Comparison of ENCODE assay signal across 12 cellular contexts in the genomic region with DNA sequence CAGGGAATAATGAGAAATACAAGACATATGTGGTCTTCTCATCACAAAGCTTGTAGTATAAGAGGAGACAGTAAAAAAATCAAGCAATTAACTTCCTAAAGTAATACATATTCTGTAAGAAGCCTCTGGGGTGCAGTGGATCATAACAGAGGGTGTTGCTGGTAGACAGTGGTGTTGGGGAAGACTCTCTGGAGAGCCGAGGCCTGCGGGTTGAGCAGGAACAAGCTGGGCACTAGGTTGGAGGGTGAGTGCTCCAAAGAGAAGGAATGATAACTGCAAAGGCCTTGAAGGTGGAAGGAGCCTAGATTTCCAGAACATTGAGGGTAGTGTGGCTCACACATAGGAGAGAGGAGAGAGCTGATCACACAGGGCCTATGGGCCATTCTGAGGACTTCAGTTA. TPM values are rescaled to one million over a fixed set of nuclear protein-coding genes. Genes with fewer than 3 reads are reported as not detected.
DNase-seq lines count a peak whose midpoint lies in the region; TF ChIP-seq lines count a peak whose summit lies in the region.
"Had no signal": no experiment of that assay in that cellular context is flagged by ENCODE, and none has a peak within 500 bp of the region (broad histone marks: within the 10 kb centered on the region; RNA-seq: fewer than 3 reads in every experiment).

No MANE protein-coding gene starts in this region.

- peak; percentile 20 for DNase-seq in stimulated activated CD4-positive, alpha-beta T cell treated with anti-CD3 and anti-CD28 coated beads, Interleukin-4, amount 100 ng/mL, for 1 hour
- DNase-seq in stimulated activated CD4-positive, alpha-beta T cell treated with anti-CD3 and anti-CD28 coated beads, Interleukin-2, amount 100 ng/mL, for 48 hours = no peak
- DNase-seq in vagina (ENCODE audit: extremely low spot score in 2 of 2) (no peak), NCI-H2171 (lab: John Stamatoyannopoulos, UW) (no peak), NCI-H526 treated with DMSO at 0.1 percent for 48 hours (lab: John Stamatoyannopoulos, UW) (no peak), NCI-H1930 (lab: John Stamatoyannopoulos, UW) (no peak)
- DNase-seq: NCI-H2171 treated with DMSO at 0.1 percent for 48 hours had no signal

- no peak overlapping the region for H3K27ac ChIP-seq in duodenal mucosa (ENCODE audit: low read depth, low read length)
- H3K27ac ChIP-seq in neutrophil = peak overlapping the region; percentile 86
- H3K27ac ChIP-seq in vagina = peak overlapping the region; percentile 31
- H3K27ac ChIP-seq: epithelial cell of prostate had no signal

- peak overlapping the region; percentile 45 to 56 for H3K9ac ChIP-seq in duodenal mucosa (ENCODE audit: low read depth in 1 of 2, low read length in 2 of 2)

- TF ChIP-seq CTCF in neutrophil (IDR thresholded peaks at IDR 0.05) (no peak), vagina (IDR thresholded peaks at IDR 0.05) (no peak)

- H3K4me1 ChIP-seq in duodenal mucosa (ENCODE audit: control insufficient read depth in 1 of 2, insufficient read depth in 2 of 2, low read length in 2 of 2) = no peaks in the 10 kb centered on the region
- peaks cover 51 to 52% of the 10 kb centered on the region in 2 experiments for H3K4me1 ChIP-seq in neutrophil (ENCODE audit: control insufficient read depth in 1 of 2, insufficient read depth in 1 of 2, low read depth in 1 of 2, low read length in 1 of 2)
- H3K4me1 ChIP-seq in vagina = no peaks in the 10 kb centered on the region

- peaks cover 0 to 20% of the 10 kb centered on the region in 2 donors for H3K36me3 ChIP-seq in duodenal mucosa (ENCODE audit: control insufficient read depth in 1 of 2, insufficient read depth in 2 of 2, low read length in 2 of 2)
- peaks cover 34% of the 10 kb centered on the region for H3K36me3 ChIP-seq in neutrophil
- peaks cover 0 to 15% of the 10 kb centered on the region in 2 donors for H3K36me3 ChIP-seq in vagina

- H3K4me3 ChIP-seq in duodenal mucosa (ENCODE audit: low read depth in 1 of 2, low read length in 2 of 2) (peak overlapping the region; percentile 51 to 75), neutrophil (ENCODE audit: low read depth in 1 of 2, low read length in 1 of 2) (peak overlapping the region; percentile 68 to 74), vagina (peak overlapping the region; percentile 28 to 43)

- H3K9me3 ChIP-seq in duodenal mucosa (ENCODE audit: control insufficient read depth in 1 of 2, low read length in 2 of 2) (peaks cover 0 to 3% of the 10 kb centered on the region in 2 donors), neutrophil (no peaks in the 10 kb centered on the region), vagina (no peaks in the 10 kb centered on the region)

- H3K27me3 ChIP-seq in duodenal mucosa (ENCODE audit: control insufficient read depth in 1 of 2, insufficient read depth in 2 of 2, low read length in 2 of 2) (no peaks in the 10 kb centered on the region), neutrophil (no peaks in the 10 kb centered on the region), vagina (no peaks in the 10 kb centered on the region)

- TF ChIP-seq POLR2A in vagina (IDR thresholded peaks at IDR 0.05) = no peak

- intact Hi-C loops in vagina (cut with DNase I) = no loop called here

RNA-seq across cellular contexts. Expression of gene GIMAP4, which starts 1.5 kb away (rescaled TPM):
- total RNA-seq in vagina = 25.3 TPM
- total RNA-seq: osteoblast, RPMI7951 had no signal

RNA-seq across cellular contexts. Expression of gene GIMAP7, which starts 54.0 kb away (rescaled TPM):
- total RNA-seq in vagina = 16.0 TPM
- total RNA-seq: osteoblast, RPMI7951 had no signal
